In the genomic region with DNA sequence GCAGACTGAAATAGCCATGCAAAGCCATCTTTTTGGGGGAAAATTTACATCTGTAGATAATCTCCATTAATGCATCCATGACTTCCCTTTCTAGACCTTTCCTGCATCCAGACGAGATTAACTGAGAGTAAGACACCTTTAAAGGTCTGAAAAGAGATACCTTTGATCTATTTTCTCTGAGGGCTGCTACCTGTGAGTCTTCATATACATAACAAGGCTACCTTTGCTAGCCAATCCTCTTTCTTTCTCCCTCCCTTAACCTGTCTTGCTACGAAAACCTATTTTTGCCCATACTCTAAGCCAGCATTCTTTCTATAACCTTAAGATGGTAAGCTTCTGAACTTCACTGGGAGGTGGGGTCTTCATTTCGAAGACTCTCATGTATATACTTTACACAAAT, we compare ENCODE assay signal across 29 cellular contexts.
"Had no signal": no experiment of that assay in that cellular context is flagged by ENCODE, and none has a peak within 500 bp of the region (broad histone marks: within the 10 kb centered on the region; RNA-seq: fewer than 3 reads in every experiment).

No MANE protein-coding gene starts in this region.

- H3K4me3 Mint-ChIP-seq: activated CD4-positive, alpha-beta memory T cell treated with anti-CD3 and anti-CD28 coated beads, Interleukin-2, amount 10 ng/mL, durations not matched to agents 7 days and 5 days; activated CD4-positive, alpha-beta T cell treated with anti-CD3 and anti-CD28 coated beads, Interleukin-2, amount 10 ng/mL, durations not matched to agents 7 days and 5 days; activated naive CD4-positive, alpha-beta T cell treated with anti-CD3 and anti-CD28 coated beads, Interleukin-2, amount 10 ng/mL, durations not matched to agents 7 days and 5 days; activated naive CD8-positive, alpha-beta T cell treated with anti-CD3 and anti-CD28 coated beads, Interleukin-2, amount 10 ng/mL, durations not matched to agents 7 days and 5 days; activated T-cell treated with anti-CD3 and anti-CD28 coated beads, Interleukin-2, amount 50 U/mL, for 24 hours; activated T-cell treated with anti-CD3 and anti-CD28 coated beads, Interleukin-2, amount 50 U/mL, for 72 hours; brain; central memory CD8-positive, alpha-beta T cell; dendritic cell treated with granulocyte-macrophage colony-stimulating factor and Interleukin-4, amounts not matched to agents 40 ng/mL and 50 ng/mL, for 4 days; endodermal cell had no signal

- H3K4me1 Mint-ChIP-seq: activated CD4-positive, alpha-beta memory T cell treated with anti-CD3 and anti-CD28 coated beads, Interleukin-2, amount 10 ng/mL, durations not matched to agents 7 days and 5 days; activated CD4-positive, alpha-beta T cell treated with anti-CD3 and anti-CD28 coated beads, Interleukin-2, amount 10 ng/mL, durations not matched to agents 7 days and 5 days; activated naive CD4-positive, alpha-beta T cell treated with anti-CD3 and anti-CD28 coated beads, Interleukin-2, amount 10 ng/mL, durations not matched to agents 7 days and 5 days; activated naive CD8-positive, alpha-beta T cell treated with anti-CD3 and anti-CD28 coated beads, Interleukin-2, amount 10 ng/mL, durations not matched to agents 7 days and 5 days; central memory CD8-positive, alpha-beta T cell; endodermal cell had no signal

- DNase-seq: activated CD4-positive, alpha-beta memory T cell treated with anti-CD3 and anti-CD28 coated beads, Interleukin-2, amount 10 ng/mL, durations not matched to agents 7 days and 5 days; activated CD4-positive, alpha-beta T cell treated with anti-CD3 and anti-CD28 coated beads for 1 hour; activated CD4-positive, alpha-beta T cell treated with anti-CD3 and anti-CD28 coated beads for 4 hours; activated CD4-positive, alpha-beta T cell treated with anti-CD3 and anti-CD28 coated beads, Interleukin-2, amount 10 ng/mL, durations not matched to agents 7 days and 5 days; activated CD4-positive, alpha-beta T cell treated with anti-CD3 and anti-CD28 coated beads, Interleukin-2, amount 50 U/mL, for 4 hours; activated CD8-positive, alpha-beta memory T cell treated with anti-CD3 and anti-CD28 coated beads, Interleukin-2, amount 50 U/mL, for 48 hours; activated gamma-delta T cell; activated naive CD4-positive, alpha-beta T cell; activated naive CD4-positive, alpha-beta T cell treated with anti-CD3 and anti-CD28 coated beads, Interleukin-2, amount 10 ng/mL, durations not matched to agents 7 days and 5 days; activated naive CD8-positive, alpha-beta T cell treated with anti-CD3 and anti-CD28 coated beads, Interleukin-2, amount 10 ng/mL, durations not matched to agents 7 days and 5 days; activated T-cell treated with anti-CD3 and anti-CD28 coated beads for 4 hours; activated T-cell treated with anti-CD3 and anti-CD28 coated beads, Interleukin-2, amount 50 U/mL, for 24 hours; activated T-cell treated with anti-CD3 and anti-CD28 coated beads, Interleukin-2, amount 50 U/mL, for 72 hours; dorsolateral prefrontal cortex; effector memory CD4-positive, alpha-beta T cell; endodermal cell; foreskin fibroblast; head of caudate nucleus; T-helper 2 cell had no signal

- ATAC-seq: activated naive CD4-positive, alpha-beta T cell treated with anti-CD3 and anti-CD28 coated beads, Interleukin-2, amount 50 U/mL, for 72 hours; activated T-cell treated with anti-CD3 and anti-CD28 coated beads, Interleukin-2, amount 50 U/mL, for 72 hours; esophagus mucosa had no signal

- H3K27ac Mint-ChIP-seq: activated CD4-positive, alpha-beta memory T cell treated with anti-CD3 and anti-CD28 coated beads, Interleukin-2, amount 10 ng/mL, durations not matched to agents 7 days and 5 days; activated CD4-positive, alpha-beta T cell treated with anti-CD3 and anti-CD28 coated beads, Interleukin-2, amount 10 ng/mL, durations not matched to agents 7 days and 5 days; activated naive CD4-positive, alpha-beta T cell treated with anti-CD3 and anti-CD28 coated beads, Interleukin-2, amount 10 ng/mL, durations not matched to agents 7 days and 5 days; activated naive CD4-positive, alpha-beta T cell treated with anti-CD3 and anti-CD28 coated beads, Interleukin-2, amount 50 U/mL, for 72 hours; activated naive CD8-positive, alpha-beta T cell treated with anti-CD3 and anti-CD28 coated beads, Interleukin-2, amount 10 ng/mL, durations not matched to agents 7 days and 5 days; activated T-cell treated with anti-CD3 and anti-CD28 coated beads, Interleukin-2, amount 50 U/mL, for 24 hours; activated T-cell treated with anti-CD3 and anti-CD28 coated beads, Interleukin-2, amount 50 U/mL, for 72 hours; brain; dendritic cell treated with granulocyte-macrophage colony-stimulating factor and Interleukin-4, amounts not matched to agents 40 ng/mL and 50 ng/mL, for 4 days; endodermal cell had no signal

- H3K4me1 ChIP-seq: ascending aorta, breast epithelium had no signal

- H3K36me3 Mint-ChIP-seq: activated naive CD4-positive, alpha-beta T cell treated with anti-CD3 and anti-CD28 coated beads, Interleukin-2, amount 10 ng/mL, durations not matched to agents 7 days and 5 days; activated naive CD4-positive, alpha-beta T cell treated with anti-CD3 and anti-CD28 coated beads, Interleukin-2, amount 50 U/mL, for 72 hours; activated naive CD8-positive, alpha-beta T cell treated with anti-CD3 and anti-CD28 coated beads, Interleukin-2, amount 10 ng/mL, durations not matched to agents 7 days and 5 days; brain had no signal

- H3K27me3 Mint-ChIP-seq: activated CD4-positive, alpha-beta memory T cell treated with anti-CD3 and anti-CD28 coated beads, Interleukin-2, amount 10 ng/mL, durations not matched to agents 7 days and 5 days; activated CD4-positive, alpha-beta T cell treated with anti-CD3 and anti-CD28 coated beads, Interleukin-2, amount 10 ng/mL, durations not matched to agents 7 days and 5 days; activated naive CD4-positive, alpha-beta T cell treated with anti-CD3 and anti-CD28 coated beads, Interleukin-2, amount 10 ng/mL, durations not matched to agents 7 days and 5 days; activated naive CD8-positive, alpha-beta T cell treated with anti-CD3 and anti-CD28 coated beads, Interleukin-2, amount 10 ng/mL, durations not matched to agents 7 days and 5 days; activated T-cell treated with anti-CD3 and anti-CD28 coated beads, Interleukin-2, amount 50 U/mL, for 24 hours; brain; central memory CD8-positive, alpha-beta T cell; dendritic cell treated with granulocyte-macrophage colony-stimulating factor and Interleukin-4, amounts not matched to agents 40 ng/mL and 50 ng/mL, for 4 days had no signal

- H3K27me3 ChIP-seq: ascending aorta, breast epithelium, cardiac muscle cell, dorsolateral prefrontal cortex had no signal

- H3K9me3 ChIP-seq: ascending aorta, breast epithelium had no signal

- H3K27ac ChIP-seq: ascending aorta, breast epithelium, cardiac muscle cell, coronary artery, dorsolateral prefrontal cortex had no signal

- H3K9me3 Mint-ChIP-seq: activated naive CD4-positive, alpha-beta T cell treated with anti-CD3 and anti-CD28 coated beads, Interleukin-2, amount 10 ng/mL, durations not matched to agents 7 days and 5 days; activated naive CD8-positive, alpha-beta T cell treated with anti-CD3 and anti-CD28 coated beads, Interleukin-2, amount 10 ng/mL, durations not matched to agents 7 days and 5 days; activated T-cell treated with anti-CD3 and anti-CD28 coated beads, Interleukin-2, amount 50 U/mL, for 24 hours; brain had no signal

- FAIRE-seq: frontal cortex had no signal

- H3K4me3 ChIP-seq: ascending aorta, breast epithelium, cardiac muscle cell, coronary artery, dorsolateral prefrontal cortex had no signal

- H3K36me3 ChIP-seq: ascending aorta, breast epithelium, cardiac muscle cell had no signal
